Comparison of ENCODE assay signal across 8 cellular contexts in genomic region chr14:70809238-70810214, GRCh38. TPM values are rescaled to one million over a fixed set of nuclear protein-coding genes. Genes with fewer than 3 reads are reported as not detected.
DNase-seq lines count a peak whose midpoint lies in the region; ATAC-seq and TF ChIP-seq lines count a peak whose summit lies in the region.

TSS of gene MAP3K9 (minus strand) at chr14:70809513. CDS start at chr14:70809171, 342 bp downstream.

- H3K4me1 ChIP-seq in HUES48 (ENCODE audit: control insufficient read depth, insufficient read depth, low read length) (peaks cover 24% of the 10 kb centered on the region), muscle layer of duodenum (ENCODE audit: control insufficient read depth in 1 of 2, insufficient read depth in 2 of 2, low read length in 2 of 2) (peaks cover 0 to 7% of the 10 kb centered on the region in 2 donors)

- H3K27ac Mint-ChIP-seq in Calu3 (ENCODE audit: unreplicated experiment), result peak within 1 kb of the TSS; percentile 77

- CTCF ChIA-PET in Calu3 (lab: Charles Lee), result interaction anchor here (0.7 to 3.4 kb wide), 7 partner anchors 10 to 1204 kb away, joined by 3 to 15 read pairs (median 4); partner anchors contain the start of genes MED6 and PCNX1

- H3K4me3 ChIP-seq in HUES48 (ENCODE audit: low read depth, low read length) (peak within 1 kb of the TSS; percentile 87), epithelial cell of proximal tubule (ENCODE audit: low read depth, low read length) (peak within 1 kb of the TSS; percentile 92), muscle layer of duodenum (ENCODE audit: low read depth in 1 of 2, low read length in 2 of 2) (peak within 1 kb of the TSS; percentile 68 to 72)

- intact Hi-C loops in Calu3 (cut with micrococcal nuclease; ENCODE audit: unreplicated experiment), result no loop called here

- peak within 1 kb of the TSS; percentile 74 for H3K9ac ChIP-seq in HUES48 (ENCODE audit: low read depth, low read length)

- no peaks in the 10 kb centered on the region for H3K9me3 ChIP-seq in HUES48 (ENCODE audit: control insufficient read depth, insufficient read depth, low read length)
- H3K9me3 ChIP-seq in muscle layer of duodenum (ENCODE audit: control insufficient read depth in 1 of 2, low read length in 2 of 2), result no peaks in the 10 kb centered on the region

- H3K27me3 ChIP-seq in HUES48 (ENCODE audit: control insufficient read depth, insufficient read depth, low read length) (no peaks in the 10 kb centered on the region), muscle layer of duodenum (ENCODE audit: low read depth, low read length) (peaks cover 4% of the 10 kb centered on the region)

- DNase-seq in Calu3 (peak; percentile 99), NOMO-1 treated with dmso at 0.1 percent for 144 hours (lab: John Stamatoyannopoulos, UW; ENCODE audit: unreplicated experiment) (peak; percentile 80), activated T-cell treated with anti-CD3 and anti-CD28 coated beads for 1 hour (ENCODE audit: low read depth) (peak; percentile 77), epithelial cell of proximal tubule (ENCODE audit: low read depth) (peak; percentile 67)
- peak; percentile 84 for DNase-seq in stimulated activated CD8-positive, alpha-beta memory T cell treated with anti-CD3 and anti-CD28 coated beads, Interleukin-7, amount 100 ng/mL, for 24 hours (ENCODE audit: low read depth)

- H3K27ac ChIP-seq in HUES48 (ENCODE audit: low read depth, low read length) (peak within 1 kb of the TSS; percentile 93), muscle layer of duodenum (ENCODE audit: low read length) (no peak within 1 kb of the TSS)

- no peaks in the 10 kb centered on the region for H3K9me3 Mint-ChIP-seq in Calu3 (ENCODE audit: low read depth, unreplicated experiment)

- H3K4me1 Mint-ChIP-seq in Calu3 (ENCODE audit: low read depth, unreplicated experiment), result peaks cover 14% of the 10 kb centered on the region

- H3K36me3 Mint-ChIP-seq in Calu3 (ENCODE audit: insufficient read depth, unreplicated experiment), result peaks cover 14% of the 10 kb centered on the region

- H3K4me3 Mint-ChIP-seq in Calu3 (ENCODE audit: low read depth, unreplicated experiment), result no peak within 1 kb of the TSS

- H3K36me3 ChIP-seq in HUES48 (ENCODE audit: control insufficient read depth, insufficient read depth, low read length) (no peaks in the 10 kb centered on the region), muscle layer of duodenum (ENCODE audit: control insufficient read depth in 1 of 2, insufficient read depth in 2 of 2, low read length in 2 of 2) (no peaks in the 10 kb centered on the region)

- ATAC-seq in GM21390 (IDR thresholded peaks at IDR 0.05; ENCODE audit: unreplicated experiment), result peak; percentile 84

- TF ChIP-seq CTCF in Calu3 (IDR thresholded peaks at IDR 0.05; ENCODE audit: unreplicated experiment) (no peak), epithelial cell of proximal tubule (conservative IDR thresholded peaks at IDR 0.05; ENCODE audit: low read depth, low read length) (no peak)

- BruUV-seq in Calu3 (replicated peaks; lab: Mats Ljungman, UMichigan), result no TSS peak

- H3K27me3 Mint-ChIP-seq in Calu3 (ENCODE audit: unreplicated experiment), result no peaks in the 10 kb centered on the region

RNA-seq across cellular contexts. Expression of gene MAP3K9, which starts in this region (rescaled TPM):
- total RNA-seq in Calu3 (2022), result 23.3 and 24.3 TPM in 2 replicates
- 13.7 and 16.7 TPM in 2 replicates for total RNA-seq in epithelial cell of proximal tubule
